Comparison of ENCODE assay signal across 16 cellular contexts in genomic region chr15:60002528-60003218, GRCh38. TPM values are rescaled to one million over a fixed set of nuclear protein-coding genes. Genes with fewer than 3 reads are reported as not detected.
DNase-seq lines count a peak whose midpoint lies in the region; ATAC-seq and TF ChIP-seq lines count a peak whose summit lies in the region.
"Had no signal": no experiment of that assay in that cellular context is flagged by ENCODE, and none has a peak within 500 bp of the region (broad histone marks: within the 10 kb centered on the region; RNA-seq: fewer than 3 reads in every experiment).

No MANE protein-coding gene starts in this region.

- no peak for ATAC-seq in SK-N-SH treated with all-trans-retinoic acid at 6 μM for 48 hours
- ATAC-seq in central memory CD8-positive, alpha-beta T cell (replicated peaks; ENCODE audit: extremely low read depth, poor library complexity, severe bottlenecking), result no peak
- ATAC-seq: A549 had no signal

- H3K9me3 Mint-ChIP-seq in central memory CD8-positive, alpha-beta T cell, result peaks cover 6% of the 10 kb centered on the region
- H3K9me3 Mint-ChIP-seq in neural crest cell, result no peaks in the 10 kb centered on the region

- peaks cover 54% of the 10 kb centered on the region for H3K36me3 Mint-ChIP-seq in central memory CD8-positive, alpha-beta T cell (ENCODE audit: insufficient read depth)
- H3K36me3 Mint-ChIP-seq in neural crest cell (ENCODE audit: low read depth), result no peaks in the 10 kb centered on the region

- DNase-seq in SK-N-SH (peak; percentile 5), neural crest cell (ENCODE audit: low read depth, low spot score) (no peak), mammary epithelial cell (no peak), OCI-LY7 (ENCODE audit: low spot score) (no peak)
- no peak for DNase-seq in central memory CD8-positive, alpha-beta T cell (ENCODE audit: low spot score in 2 of 2)
- no peak for DNase-seq in activated effector memory CD4-positive, alpha-beta T cell treated with anti-CD3 and anti-CD28 coated beads, Interleukin-2, amount 50 U/mL, for 16 hours
- DNase-seq: NCI-H187 treated with DMSO at 0.1 percent for 48 hours had no signal

- POLR2A ChIA-PET in SK-N-SH (lab: Yijun Ruan, JAX) (no interaction called here), OCI-LY7 (lab: Charles Lee) (interaction anchor here (0.5 kb wide), 1 partner anchor 1638 kb away, joined by 4 read pairs; no protein-coding TSS in a partner anchor)

- no peaks in the 10 kb centered on the region for H3F3A ChIP-seq in SK-N-SH (replicated peaks; ENCODE audit: insufficient read depth)

- H3K27ac Mint-ChIP-seq in central memory CD8-positive, alpha-beta T cell (ENCODE audit: low read depth), result peak overlapping the region; percentile 29
- no peak overlapping the region for H3K27ac Mint-ChIP-seq in neural crest cell (ENCODE audit: unreplicated experiment)

- TF ChIP-seq RAD21 in SK-N-SH (IDR thresholded peaks at IDR 0.05; ENCODE audit: low read length), result no peak

- no peaks in the 10 kb centered on the region for H4K20me1 ChIP-seq in SK-N-SH (ENCODE audit: insufficient read depth)
- no peaks in the 10 kb centered on the region for H4K20me1 ChIP-seq in mammary epithelial cell (ENCODE audit: insufficient read depth, low read length)
- H4K20me1 ChIP-seq in OCI-LY7 (ENCODE audit: insufficient read depth, low read length), result no peaks in the 10 kb centered on the region

- H3K4me3 Mint-ChIP-seq in central memory CD8-positive, alpha-beta T cell, result peak overlapping the region; percentile 33
- peak overlapping the region; percentile 97 for H3K4me3 Mint-ChIP-seq in neural crest cell

- H3K79me2 ChIP-seq in SK-N-SH (ENCODE audit: insufficient read depth) (no peaks in the 10 kb centered on the region), mammary epithelial cell (ENCODE audit: insufficient read depth, low read length) (no peaks in the 10 kb centered on the region), OCI-LY7 (ENCODE audit: insufficient read depth, low read depth, low read length) (no peaks in the 10 kb centered on the region)

- peaks cover 53% of the 10 kb centered on the region for H3K4me1 Mint-ChIP-seq in central memory CD8-positive, alpha-beta T cell
- peaks cover 84% of the 10 kb centered on the region for H3K4me1 Mint-ChIP-seq in neural crest cell

- H3K27me3 Mint-ChIP-seq in central memory CD8-positive, alpha-beta T cell, result peaks cover 100% of the 10 kb centered on the region
- peaks cover 97% of the 10 kb centered on the region for H3K27me3 Mint-ChIP-seq in neural crest cell (ENCODE audit: low read depth)

- TF ChIP-seq EP300 in SK-N-SH (IDR thresholded peaks at IDR 0.05; ENCODE audit: borderline replicate concordance in 1 of 2, low read depth in 1 of 2, low read length in 1 of 2), result no peak

- H3K9ac ChIP-seq in SK-N-SH, result no peak overlapping the region
- H3K9ac ChIP-seq in HUES64 (ENCODE audit: low read depth, low read length), result no peak overlapping the region
- no peak overlapping the region for H3K9ac ChIP-seq in mammary epithelial cell (ENCODE audit: insufficient read depth, low read length)

- CTCF ChIA-PET in SK-N-SH (lab: Yijun Ruan, JAX) (interaction anchor here (1.4 kb wide), 1 partner anchor 278 kb away, joined by 3 read pairs; no protein-coding TSS in a partner anchor), mammary epithelial cell (lab: Charles Lee; ENCODE audit: low non-redundant PET) (no interaction called here), OCI-LY7 (lab: Charles Lee; ENCODE audit: unreplicated experiment) (no interaction called here)

- H3K27ac ChIP-seq in SK-N-SH (ENCODE audit: low read depth in 2 of 2, low read length in 1 of 2) (no peak overlapping the region), HUES64 (ENCODE audit: low read depth, low read length) (no peak overlapping the region), mammary epithelial cell (ENCODE audit: insufficient read depth, low read depth, low read length) (no peak overlapping the region), OCI-LY7 (ENCODE audit: low read depth, low read length, poor library complexity, severe bottlenecking) (no peak overlapping the region)
- H3K27ac ChIP-seq: A549, esophagus muscularis mucosa, neutrophil, skin epidermis had no signal

- intact Hi-C loops in mammary epithelial cell (cut with micrococcal nuclease), result no loop called here
- intact Hi-C loops in OCI-LY7 (cut with micrococcal nuclease; ENCODE audit: unreplicated experiment), result no loop called here

- H3K9me3 ChIP-seq in SK-N-SH (no peaks in the 10 kb centered on the region), HUES64 (ENCODE audit: insufficient read depth, low read depth, low read length) (no peaks in the 10 kb centered on the region), mammary epithelial cell (replicated peaks; ENCODE audit: insufficient read depth, low read length) (no peaks in the 10 kb centered on the region), OCI-LY7 (ENCODE audit: low read length) (no peaks in the 10 kb centered on the region)
- H3K9me3 ChIP-seq: A549, esophagus muscularis mucosa, neutrophil had no signal

- WGBS in SK-N-SH (ENCODE audit: low lambda C conversion rate), result 17% methylated on average over 26 of the region's 26 CpGs
- WGBS in HUES64, result under 1% methylated on average over 16 of the region's 26 CpGs
- WGBS in mammary epithelial cell (ENCODE audit: low coverage, missing lambda C conversion rate), result 9% methylated on average over 25 of the region's 26 CpGs

- in situ Hi-C loops in mammary epithelial cell (cut with MboI; ENCODE audit: low sequenced_read_pairs in 2 of 2), result no loop called here

- dilution Hi-C loops in mammary epithelial cell (cut with HindIII; ENCODE audit: low sequenced_read_pairs), result no loop called here

- no peaks in the 10 kb centered on the region for H3K36me3 ChIP-seq in SK-N-SH (replicated peaks in 1 of 2; ENCODE audit: control insufficient read depth in 1 of 2, insufficient read depth in 2 of 2, low read length in 1 of 2)
- no peaks in the 10 kb centered on the region for H3K36me3 ChIP-seq in HUES64 (ENCODE audit: insufficient read depth, low read length)
- no peaks in the 10 kb centered on the region for H3K36me3 ChIP-seq in mammary epithelial cell (ENCODE audit: insufficient read depth, low read length)
- no peaks in the 10 kb centered on the region for H3K36me3 ChIP-seq in OCI-LY7 (ENCODE audit: insufficient read depth, low read length)
- H3K36me3 ChIP-seq: esophagus muscularis mucosa, neutrophil had no signal

- H3K4me3 ChIP-seq in SK-N-SH (ENCODE audit: low read depth in 2 of 2, low read length in 1 of 2), result no peak overlapping the region
- H3K4me3 ChIP-seq in HUES64 (ENCODE audit: low read length), result peak overlapping the region; percentile 62
- H3K4me3 ChIP-seq in mammary epithelial cell (replicated peaks in 1 of 3; ENCODE audit: insufficient read depth in 1 of 3, low read depth in 2 of 3, low read length in 3 of 3), result no peak overlapping the region
- H3K4me3 ChIP-seq in OCI-LY7 (ENCODE audit: low read depth, low read length, poor library complexity, severe bottlenecking), result no peak overlapping the region
- H3K4me3 ChIP-seq: A549, esophagus muscularis mucosa, skin epidermis had no signal

- TF ChIP-seq CTCF in SK-N-SH (IDR thresholded peaks at IDR 0.05) (no peak), neural crest cell (conservative IDR thresholded peaks at IDR 0.05) (no peak), mammary epithelial cell (conservative IDR thresholded peaks at IDR 0.05 in 1 of 2, IDR thresholded peaks at IDR 0.05 in 1 of 2; ENCODE audit: extremely low read depth in 1 of 2, insufficient read depth in 1 of 2, low read depth in 1 of 2, low read length in 2 of 2) (no peak), OCI-LY7 (conservative IDR thresholded peaks at IDR 0.05; ENCODE audit: low read length) (no peak)

- H3K27me3 ChIP-seq in SK-N-SH (ENCODE audit: insufficient read depth), result peaks cover 97% of the 10 kb centered on the region
- peaks cover 96% of the 10 kb centered on the region for H3K27me3 ChIP-seq in HUES64 (ENCODE audit: insufficient read depth, low read length)
- H3K27me3 ChIP-seq in mammary epithelial cell (ENCODE audit: insufficient read depth, low read length), result peaks cover 85% of the 10 kb centered on the region

- BruUV-seq in mammary epithelial cell (replicated peaks; lab: Mats Ljungman, UMichigan), result no TSS peak
- BruUV-seq in OCI-LY7 (replicated peaks; lab: Mats Ljungman, UMichigan), result no TSS peak

- H3K9me2 ChIP-seq in SK-N-SH (no peaks in the 10 kb centered on the region), OCI-LY7 (ENCODE audit: insufficient read depth, low read length) (no peaks in the 10 kb centered on the region)

- no peak overlapping the region for H3K4me2 ChIP-seq in SK-N-SH
- no peak overlapping the region for H3K4me2 ChIP-seq in mammary epithelial cell (ENCODE audit: insufficient read depth, low read depth, low read length)
- no peak overlapping the region for H3K4me2 ChIP-seq in OCI-LY7 (ENCODE audit: low read length)

- H2AFZ ChIP-seq in SK-N-SH (ENCODE audit: low read depth) (no peak overlapping the region), mammary epithelial cell (ENCODE audit: low read depth, low read length) (no peak overlapping the region), OCI-LY7 (ENCODE audit: low read length) (no peak overlapping the region)

- no peaks in the 10 kb centered on the region; a peak in 1 of 4 replicates for H3K4me1 ChIP-seq in SK-N-SH (ENCODE audit: control insufficient read depth in 1 of 2, insufficient read depth in 2 of 2, low read depth in 1 of 2, low read length in 1 of 2)
- peaks cover 51% of the 10 kb centered on the region for H3K4me1 ChIP-seq in HUES64 (ENCODE audit: insufficient read depth, low read length)
- peaks cover 28% of the 10 kb centered on the region for H3K4me1 ChIP-seq in mammary epithelial cell (ENCODE audit: insufficient read depth, low read length)
- no peaks in the 10 kb centered on the region for H3K4me1 ChIP-seq in OCI-LY7 (ENCODE audit: insufficient read depth, low read length, poor library complexity, severe bottlenecking)

TF ChIP-seq in SK-N-SH, 30 proteins besides CTCF, POLR2A, EP300 and RAD21:
- TF ChIP-seq TEAD4 (IDR thresholded peaks at IDR 0.05; ENCODE audit: borderline replicate concordance, insufficient read depth) (no peak), EZH2phosphoT487 (IDR thresholded peaks at IDR 0.05; ENCODE audit: borderline replicate concordance, low read depth) (peak; percentile 76)

TF ChIP-seq in SK-N-SH treated with all-trans-retinoic acid at 6 μM for 48 hours, 23 proteins besides CTCF, POLR2A, EP300 and RAD21:
- TF ChIP-seq SNAI2 (CRISPR knock-in tag; IDR thresholded peaks at IDR 0.05), result no peak
- no peak for TF ChIP-seq BACH2 (CRISPR knock-in tag; IDR thresholded peaks at IDR 0.05; ENCODE audit: borderline replicate concordance)

RNA-seq across cellular contexts. Expression of gene FOXB1, which starts 1.4 kb away (rescaled TPM):
- not detected in 2 replicates for polyA plus RNA-seq in SK-N-SH (2012; rRNA removed)
- not detected in 2 replicates for polyA plus RNA-seq in SK-N-SH (2012; cell fraction: cytosol; rRNA removed)
- polyA plus RNA-seq in SK-N-SH (2012; cell fraction: nucleus; rRNA removed), result not detected in 2 replicates
- polyA plus RNA-seq in HUES64 (2013, experiment 1 of 2), result 16.4 TPM
- 23.1 TPM for polyA plus RNA-seq in HUES64 (2013, experiment 2 of 2)
- total RNA-seq in neural crest cell, result 5.9 and 6.1 TPM in 2 replicates
- total RNA-seq in mammary epithelial cell, result not detected
- polyA plus RNA-seq in mammary epithelial cell, result not detected
- not detected for polyA minus RNA-seq in mammary epithelial cell
- total RNA-seq in OCI-LY7 (2014; rRNA removed; shearing (Covaris generic)), result not detected in 2 replicates
- not detected in 2 replicates for total RNA-seq in OCI-LY7 (2022)
- total RNA-seq: esophagus muscularis mucosa, H4, liver, MCF 10A had no signal
- polyA plus RNA-seq: A549, liver had no signal
